ENCODE assay signal across 21 cellular contexts in the genomic region with DNA sequence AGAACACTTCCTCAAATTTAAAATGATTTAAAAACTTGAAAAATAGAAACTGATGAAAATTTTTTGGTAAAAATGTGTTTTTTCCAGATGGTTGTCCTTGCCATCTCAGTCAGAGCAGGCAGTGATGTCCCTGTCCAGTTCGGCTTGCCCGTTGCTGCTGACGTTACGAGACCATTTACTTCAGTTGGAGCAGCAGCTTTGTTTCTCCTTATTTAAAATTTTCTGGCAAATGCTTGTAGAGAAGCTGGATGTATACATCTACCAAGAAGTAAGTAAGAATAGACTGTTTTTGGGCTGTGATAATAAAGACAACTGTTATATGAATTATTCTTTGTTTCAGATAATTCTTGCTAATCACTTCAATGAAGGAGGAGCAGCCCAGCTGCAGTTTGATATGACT. TPM values are rescaled to one million over a fixed set of nuclear protein-coding genes. Genes with fewer than 3 reads are reported as not detected.
DNase-seq lines count a peak whose midpoint lies in the region; TF ChIP-seq lines count a peak whose summit lies in the region.
"Had no signal": no experiment of that assay in that cellular context is flagged by ENCODE, and none has a peak within 500 bp of the region (broad histone marks: within the 10 kb centered on the region; RNA-seq: fewer than 3 reads in every experiment).

No MANE protein-coding gene starts in this region.

- H3K79me2 ChIP-seq in Karpas-422 (ENCODE audit: low read length), result no peaks in the 10 kb centered on the region

- H3K9me2 ChIP-seq in Karpas-422 (replicated peaks; ENCODE audit: insufficient read depth, low read length), result no peaks in the 10 kb centered on the region

- H3K4me1 ChIP-seq in Karpas-422 (ENCODE audit: low read length), result no peaks in the 10 kb centered on the region
- no peaks in the 10 kb centered on the region for H3K4me1 ChIP-seq in Caco-2
- H3K4me1 ChIP-seq: A549; BE2C; BLaER1 treated with 17β-estradiol and CSF1 and Interleukin-3, amounts not matched to agents 10 nM and 100 nM had no signal

- H3K9ac ChIP-seq in Karpas-422 (ENCODE audit: low read length), result no peak overlapping the region
- H3K9ac ChIP-seq: BLaER1 treated with 17β-estradiol and CSF1 and Interleukin-3, amounts not matched to agents 10 nM and 100 nM had no signal

- no peak overlapping the region for H3K4me2 ChIP-seq in Karpas-422 (ENCODE audit: low read depth, low read length, poor library complexity, severe bottlenecking)
- H3K4me2 ChIP-seq: A549; BLaER1 treated with 17β-estradiol and CSF1 and Interleukin-3, amounts not matched to agents 10 nM and 100 nM; GM23338 had no signal

- DNase-seq in Karpas-422, result peak; percentile 20
- no peak for DNase-seq in dorsolateral prefrontal cortex
- peak; percentile 74 for DNase-seq in pons (ENCODE audit: low spot score)
- no peak for DNase-seq in HPDE6-E6E7 (ENCODE audit: extremely low spot score)
- no peak for DNase-seq in Caco-2
- DNase-seq in midbrain (lab: John Stamatoyannopoulos, UW), result no peak
- DNase-seq: 8988T; ACHN; AML-193; BE2C; CD4-positive, alpha-beta T cell; COR-L47; DMS153; DND-41; H9 had no signal

- H3K27me3 Mint-ChIP-seq in Caco-2 (ENCODE audit: insufficient read depth, unreplicated experiment), result no peaks in the 10 kb centered on the region
- H3K27me3 Mint-ChIP-seq: CD4-positive, alpha-beta T cell had no signal

- peaks cover 41% of the 10 kb centered on the region for H3K36me3 Mint-ChIP-seq in Caco-2 (ENCODE audit: insufficient read depth, unreplicated experiment)

- H3K9me3 Mint-ChIP-seq in Caco-2 (ENCODE audit: unreplicated experiment), result no peaks in the 10 kb centered on the region
- H3K9me3 Mint-ChIP-seq: CD14-positive monocyte; CD4-positive, alpha-beta T cell; GM23338; H9 had no signal

- CTCF ChIA-PET in Caco-2 (lab: Charles Lee), result interaction anchor here (0.6 kb wide), 1 partner anchor 76 kb away, joined by 3 read pairs; no protein-coding TSS in a partner anchor

- TF ChIP-seq CTCF in dorsolateral prefrontal cortex (IDR thresholded peaks at IDR 0.05 in 54 of 56, conservative IDR thresholded peaks at IDR 0.05 in 2 of 56; ENCODE audit: low read depth in 1 of 56, partially characterized antibody in 56 of 56) (peak in 2 of 56 donors; percentile 6 to 12), Caco-2 (IDR thresholded peaks at IDR 0.05; ENCODE audit: insufficient read depth in 1 of 2, low read depth in 1 of 2, low read length in 1 of 2, severe bottlenecking in 1 of 2, unreplicated experiment in 1 of 2) (no peak)

- POLR2A ChIA-PET in Caco-2 (lab: Charles Lee), result no interaction called here

- H3K4me3 Mint-ChIP-seq in Caco-2 (ENCODE audit: unreplicated experiment), result no peak overlapping the region
- H3K4me3 Mint-ChIP-seq: CD14-positive monocyte; CD4-positive, alpha-beta T cell; GM23338; H9 had no signal

- H3K36me3 ChIP-seq in Karpas-422 (ENCODE audit: insufficient read depth, low read length) (peaks cover 47% of the 10 kb centered on the region), Caco-2 (ENCODE audit: control insufficient read depth, insufficient read depth, low read length) (no peaks in the 10 kb centered on the region; the same call in 1 of the 2 replicates)

- H3K4me1 Mint-ChIP-seq in Caco-2 (ENCODE audit: low read depth, unreplicated experiment), result no peaks in the 10 kb centered on the region
- H3K4me1 Mint-ChIP-seq: CD14-positive monocyte, GM23338, H9 had no signal

- H3K27ac ChIP-seq in Karpas-422 (ENCODE audit: low read length), result no peak overlapping the region
- peak overlapping the region in 47 of 59 donors; percentile 9 to 81 (median 57) for H3K27ac ChIP-seq in dorsolateral prefrontal cortex
- H3K27ac ChIP-seq in temporal lobe (ENCODE audit: low read depth, low read length), result peak overlapping the region; percentile 27
- H3K27ac ChIP-seq: A549; BLaER1 treated with 17β-estradiol and CSF1 and Interleukin-3, amounts not matched to agents 10 nM and 100 nM had no signal

- H3K9me3 ChIP-seq in Karpas-422 (ENCODE audit: low read length) (no peaks in the 10 kb centered on the region), Caco-2 (no peaks in the 10 kb centered on the region)
- H3K9me3 ChIP-seq: A549; BE2C; BLaER1 treated with 17β-estradiol and CSF1 and Interleukin-3, amounts not matched to agents 10 nM and 100 nM had no signal

- intact Hi-C loops in dorsolateral prefrontal cortex (cut with DNase I), result no loop called here
- intact Hi-C loops in Caco-2 (cut with micrococcal nuclease; ENCODE audit: unreplicated experiment), result no loop called here

- no peaks in the 10 kb centered on the region for H4K20me1 ChIP-seq in Karpas-422 (ENCODE audit: insufficient read depth, low read depth, low read length)

- BruUV-seq in Caco-2 (replicated peaks; lab: Mats Ljungman, UMichigan), result no TSS peak

- no peak overlapping the region for H3K4me3 ChIP-seq in Karpas-422 (ENCODE audit: low read length)
- peak overlapping the region in 6 of 59 donors; percentile 3 to 41 (median 18) for H3K4me3 ChIP-seq in dorsolateral prefrontal cortex
- H3K4me3 ChIP-seq in Caco-2 (ENCODE audit: low read depth, low read length), result no peak overlapping the region
- H3K4me3 ChIP-seq: A549; BLaER1 treated with 17β-estradiol and CSF1 and Interleukin-3, amounts not matched to agents 10 nM and 100 nM; GM23338 had no signal

- H3K27ac Mint-ChIP-seq in Caco-2 (ENCODE audit: unreplicated experiment), result no peak overlapping the region
- H3K27ac Mint-ChIP-seq: CD14-positive monocyte; CD4-positive, alpha-beta T cell; GM23338; H9 had no signal

- no peak overlapping the region for H2AFZ ChIP-seq in Karpas-422 (ENCODE audit: low read length)
- H2AFZ ChIP-seq: GM23338 had no signal

- H3K27me3 ChIP-seq in Karpas-422 (ENCODE audit: low read length) (no peaks in the 10 kb centered on the region), dorsolateral prefrontal cortex (no peaks in the 10 kb centered on the region), Caco-2 (replicated peaks; ENCODE audit: control insufficient read depth, insufficient read depth, low read length) (no peaks in the 10 kb centered on the region)
- H3K27me3 ChIP-seq: BE2C; BLaER1 treated with 17β-estradiol and CSF1 and Interleukin-3, amounts not matched to agents 10 nM and 100 nM had no signal

RNA-seq across cellular contexts. Expression of a gene that starts 16.1 kb away (rescaled TPM):
- not detected in 2 replicates for total RNA-seq in Karpas-422 (2014; rRNA removed; shearing (Covaris generic); ENCODE audit: low replicate concordance)
- total RNA-seq in dorsolateral prefrontal cortex (1 to 10 TPM in 112 of 120 experiments, under 1 TPM in 7, not detected in 1; 0.68 to 6.1 (median 2.3) TPM), temporal lobe (2.7 TPM), Caco-2 (2022) (not detected in 2 replicates)
- total RNA-seq: H4 had no signal

RNA-seq across cellular contexts. Expression of a gene that starts 33.2 kb away (rescaled TPM):
- 6.9 and 9.2 TPM in 2 replicates for total RNA-seq in Karpas-422 (2014; rRNA removed; shearing (Covaris generic); ENCODE audit: low replicate concordance)
- total RNA-seq in dorsolateral prefrontal cortex (10 to 100 TPM; 14.1 to 34.8 (median 22.7) TPM), temporal lobe (19.9 TPM), Caco-2 (2022) (23.9 and 28.0 TPM in 2 replicates)

RNA-seq across cellular contexts. Expression of a gene that starts 43.1 kb away (rescaled TPM):
- 21.6 and 22.0 TPM in 2 replicates for total RNA-seq in Karpas-422 (2014; rRNA removed; shearing (Covaris generic); ENCODE audit: low replicate concordance)
- total RNA-seq in dorsolateral prefrontal cortex (10 to 100 TPM in 114 of 120 experiments, 1 to 10 TPM in 6; 9.3 to 22.2 (median 14.4) TPM), temporal lobe (13.0 TPM), Caco-2 (2022) (36.3 TPM in 2 replicates)

Comparison
In these comparisons a context has a peak if more than half of its experiments do, and no peak if none do; other contexts are left out.
1. DNase-seq: peak in Karpas-422 (single experiment) and pons (single experiment); none in dorsolateral prefrontal cortex (0 of 10), HPDE6-E6E7 (single experiment), Caco-2 (0 of 2) and midbrain (single experiment).